In genomic region chr16:89171216-89172170, GRCh38 we compare ENCODE assay signal across 8 cellular contexts. TPM values are rescaled to one million over a fixed set of nuclear protein-coding genes. Genes with fewer than 3 reads are reported as not detected.
A peak's percentile ranks its signal among the peaks of the same experiment; 100 is the strongest.
DNase-seq lines count a peak whose midpoint lies in the region; ATAC-seq and TF ChIP-seq lines count a peak whose summit lies in the region.

TSS of gene CDH15 (plus strand) at chr16:89171748. CDS start at chr16:89171832, 84 bp downstream.

- peak; percentile 46 for ATAC-seq in GM23338
- ATAC-seq in activated T-helper 17 cell treated with anti-CD3 and anti-CD28 coated beads, Interleukin-2, amount 50 U/mL, for 72 hours (replicated peaks), result peak; percentile 95

- H3K4me3 ChIP-seq in GM23338, result peak within 1 kb of the TSS; percentile 64
- no peak within 1 kb of the TSS for H3K4me3 ChIP-seq in fibroblast of pulmonary artery (replicated peaks; ENCODE audit: low read depth, low read length)
- peak within 1 kb of the TSS; percentile 59 for H3K4me3 ChIP-seq in neural cell (ENCODE audit: low read length)

- peak; percentile 82 for DNase-seq in DMS 273 treated with DMSO at 0.1 percent for 48 hours (lab: John Stamatoyannopoulos, UW)
- DNase-seq in GM23338 (ENCODE audit: low spot score), result peak; percentile 98
- peak; percentile 97 for DNase-seq in LHCN-M2 (ENCODE audit: low read depth)
- DNase-seq in RKO (ENCODE audit: low spot score), result peak; percentile 97
- peak; percentile 75 for DNase-seq in fibroblast of pulmonary artery (ENCODE audit: low read depth)
- peak; percentile 89 to 97 (median 92) for DNase-seq in stimulated activated naive CD4-positive, alpha-beta T cell (lab: John Stamatoyannopoulos, UW)

- H3F3A ChIP-seq in GM23338 (replicated peaks; ENCODE audit: low read depth) (no peaks in the 10 kb centered on the region), neural cell (ENCODE audit: insufficient read depth, low read length, poor library complexity, severe bottlenecking) (no peaks in the 10 kb centered on the region)

- H3K4me1 ChIP-seq in GM23338 (ENCODE audit: insufficient read depth), result peaks cover 12% of the 10 kb centered on the region

- H3K36me3 Mint-ChIP-seq in GM23338 (ENCODE audit: low read depth), result no peaks in the 10 kb centered on the region
- H3K36me3 Mint-ChIP-seq in activated T-helper 17 cell treated with anti-CD3 and anti-CD28 coated beads, Interleukin-2, amount 50 U/mL, for 72 hours (ENCODE audit: low read depth), result no peaks in the 10 kb centered on the region

- TF ChIP-seq CTCF in GM23338 (conservative IDR thresholded peaks at IDR 0.05; ENCODE audit: low read depth in 2 of 2) (no peak), fibroblast of pulmonary artery (IDR thresholded peaks at IDR 0.05; ENCODE audit: low read length, missing control alignments) (no peak), neural cell (IDR thresholded peaks at IDR 0.05; ENCODE audit: poor library complexity, severe bottlenecking) (no peak)

- no peaks in the 10 kb centered on the region for H3K9me2 ChIP-seq in GM23338 (ENCODE audit: insufficient read depth)
- H3K9me2 ChIP-seq in neural cell (ENCODE audit: insufficient read depth, low read length), result no peaks in the 10 kb centered on the region

- H3K27me3 ChIP-seq in GM23338 (ENCODE audit: insufficient read depth) (no peaks in the 10 kb centered on the region), neural cell (ENCODE audit: insufficient read depth, low read depth, low read length) (peaks cover 12% of the 10 kb centered on the region)

- H3K4me3 Mint-ChIP-seq in GM23338, result peak within 1 kb of the TSS; percentile 73
- H3K4me3 Mint-ChIP-seq in activated T-helper 17 cell treated with anti-CD3 and anti-CD28 coated beads, Interleukin-2, amount 50 U/mL, for 72 hours, result peak within 1 kb of the TSS; percentile 69

- no peaks in the 10 kb centered on the region for H4K20me1 ChIP-seq in GM23338 (replicated peaks; ENCODE audit: insufficient read depth)
- H4K20me1 ChIP-seq in neural cell (ENCODE audit: insufficient read depth), result no peaks in the 10 kb centered on the region

- peaks cover 16% of the 10 kb centered on the region for H3K4me1 Mint-ChIP-seq in GM23338
- H3K4me1 Mint-ChIP-seq in activated T-helper 17 cell treated with anti-CD3 and anti-CD28 coated beads, Interleukin-2, amount 50 U/mL, for 72 hours, result peaks cover 5% of the 10 kb centered on the region

- H3K9ac ChIP-seq in neural cell (ENCODE audit: low read length), result peak within 1 kb of the TSS; percentile 23

- no peak within 1 kb of the TSS for H3K27ac Mint-ChIP-seq in GM23338
- H3K27ac Mint-ChIP-seq in activated T-helper 17 cell treated with anti-CD3 and anti-CD28 coated beads, Interleukin-2, amount 50 U/mL, for 72 hours, result peak within 1 kb of the TSS; percentile 20

- H3K36me3 ChIP-seq in GM23338 (ENCODE audit: insufficient read depth) (no peaks in the 10 kb centered on the region), neural cell (ENCODE audit: insufficient read depth, low read length) (no peaks in the 10 kb centered on the region)

- H3K79me2 ChIP-seq in GM23338 (replicated peaks; ENCODE audit: insufficient read depth) (no peaks in the 10 kb centered on the region), neural cell (replicated peaks; ENCODE audit: insufficient read depth, low read length) (no peaks in the 10 kb centered on the region)

- H3K4me2 ChIP-seq in GM23338 (peak within 1 kb of the TSS; percentile 87), neural cell (ENCODE audit: low read length) (peak within 1 kb of the TSS; percentile 14)

- no peaks in the 10 kb centered on the region for H3K9me3 ChIP-seq in neural cell (ENCODE audit: low read length)

- H3K9me3 Mint-ChIP-seq in GM23338, result no peaks in the 10 kb centered on the region
- no peaks in the 10 kb centered on the region for H3K9me3 Mint-ChIP-seq in activated T-helper 17 cell treated with anti-CD3 and anti-CD28 coated beads, Interleukin-2, amount 50 U/mL, for 72 hours

- TF ChIP-seq EP300 in neural cell (conservative IDR thresholded peaks at IDR 0.05; ENCODE audit: poor library complexity, severe bottlenecking), result no peak

- peak within 1 kb of the TSS; percentile 90; the same call in 1 of the 2 replicates for H2AFZ ChIP-seq in GM23338
- H2AFZ ChIP-seq in neural cell (ENCODE audit: low read depth, low read length), result no peak within 1 kb of the TSS

- H3K27me3 Mint-ChIP-seq in GM23338 (ENCODE audit: insufficient read depth, low read depth, poor library complexity), result peaks cover 12% of the 10 kb centered on the region
- peaks cover 2% of the 10 kb centered on the region for H3K27me3 Mint-ChIP-seq in activated T-helper 17 cell treated with anti-CD3 and anti-CD28 coated beads, Interleukin-2, amount 50 U/mL, for 72 hours

- H3K27ac ChIP-seq in GM23338 (ENCODE audit: low read depth) (no peak within 1 kb of the TSS), neural cell (ENCODE audit: low read length) (no peak within 1 kb of the TSS)

- TF ChIP-seq RAD21 in neural cell (conservative IDR thresholded peaks at IDR 0.05), result no peak

TF ChIP-seq in GM23338, 12 proteins besides CTCF, POLR2A, EP300 and RAD21:
- TF ChIP-seq EZH2 (IDR thresholded peaks at IDR 0.05; ENCODE audit: low read depth, unreplicated experiment) (no peak), POLR2AphosphoS5 (IDR thresholded peaks at IDR 0.05; ENCODE audit: low read depth) (no peak), NANOG (IDR thresholded peaks at IDR 0.05; ENCODE audit: borderline replicate concordance) (no peak), CREB1 (CRISPR knock-in tag; IDR thresholded peaks at IDR 0.05; ENCODE audit: low read depth) (0 out of 2 replicates have a peak, but pooled peaks have one; percentile 3), ZNF114 (CRISPR knock-in tag; IDR thresholded peaks at IDR 0.05) (no peak), EZH2phosphoT487 (IDR thresholded peaks at IDR 0.05; ENCODE audit: unreplicated experiment) (no peak), JUNB (IDR thresholded peaks at IDR 0.05; ENCODE audit: unreplicated experiment) (no peak)
TF ChIP-seq in GM23338: peak in this region for 1.

TF ChIP-seq in neural cell, 6 proteins besides CTCF, POLR2A, EP300 and RAD21:
- TF ChIP-seq EZH2 (IDR thresholded peaks at IDR 0.05; ENCODE audit: borderline replicate concordance, insufficient read depth, low read length, poor library complexity, severe bottlenecking) (no peak), REST (IDR thresholded peaks at IDR 0.05; ENCODE audit: borderline replicate concordance) (no peak), TAF1 (IDR thresholded peaks at IDR 0.05; ENCODE audit: low read depth) (no peak), MXI1 (conservative IDR thresholded peaks at IDR 0.05; ENCODE audit: poor library complexity, severe bottlenecking) (no peak), POLR2AphosphoS5 (IDR thresholded peaks at IDR 0.05) (no peak), SMC3 (conservative IDR thresholded peaks at IDR 0.05; ENCODE audit: poor library complexity) (no peak)

RNA-seq across cellular contexts. Expression of gene CDH15, which starts in this region (rescaled TPM):
- 0.12 and 1.0 TPM in 2 replicates for total RNA-seq in GM23338 (2014; rRNA removed; shearing (Covaris generic))
- polyA plus RNA-seq in GM23338 (2016; fragmentation: Nextera tagmentation; extraction: Ambion mirVana) (0.61 and 0.63 TPM in 2 replicates), neural cell (not detected in 2 replicates)
- 186 and 201 TPM in 2 replicates for total RNA-seq in LHCN-M2 (2014; rRNA removed)
- polyA plus RNA-seq in LHCN-M2 (2012), result 129 TPM
- total RNA-seq in activated T-helper 17 cell treated with anti-CD3 and anti-CD28 coated beads, Interleukin-2, amount 50 U/mL, for 72 hours, result under 1 TPM; 0.15 to 0.37 TPM
- not detected in 2 replicates for polyA minus RNA-seq in neural cell

Comparison
In these comparisons a context has a peak if more than half of its experiments do, and no peak if none do; other contexts are left out.
1. RNA of gene CDH15 (total RNA-seq): 186 to 201 TPM in LHCN-M2; 0.12 to 1.0 TPM in GM23338 and 0.15 to 0.37 TPM in activated T-helper 17 cell treated with anti-CD3 and anti-CD28 coated beads, Interleukin-2, amount 50 U/mL, for 72 hours; every median in the first group is over 10 times any median in the second.
2. Peak in ATAC-seq in activated T-helper 17 cell treated with anti-CD3 and anti-CD28 coated beads, Interleukin-2, amount 50 U/mL, for 72 hours; RNA of the gene not detected or under 1 TPM.
3. Peak in every context shown above with its lines, with median percentiles within 50 percentile points of each other: DNase-seq.